In genomic region chr22:23192133-23192532, GRCh38 we compare ENCODE assay signal across 1 cellular context.
A peak's percentile ranks its signal among the peaks of the same experiment; 100 is the strongest.
TF ChIP-seq lines count a peak whose summit lies in the region.

No MANE protein-coding gene starts in this region.

TF ChIP-seq in H1, 55 proteins besides CTCF, POLR2A, EP300 and RAD21 (continued from another document):
- no peak for TF ChIP-seq ATF3 (IDR thresholded peaks at IDR 0.05; ENCODE audit: insufficient read depth, low read depth, low read length)
- TF ChIP-seq TEAD4 (IDR thresholded peaks at IDR 0.05; ENCODE audit: low read depth, low read length) = no peak
- TF ChIP-seq EGR1 (IDR thresholded peaks at IDR 0.05; ENCODE audit: borderline replicate concordance, low read depth, low read length) = no peak
- TF ChIP-seq CHD7 (IDR thresholded peaks at IDR 0.05; ENCODE audit: insufficient replicate concordance, low read length) = no peak
- no peak for TF ChIP-seq CHD2 (IDR thresholded peaks at IDR 0.05; ENCODE audit: low read length)
- peak; percentile 74; the same call in 1 of the 2 replicates for TF ChIP-seq TCF12 (IDR thresholded peaks at IDR 0.05; ENCODE audit: low read depth, low read length)
- TF ChIP-seq KDM5A (IDR thresholded peaks at IDR 0.05; ENCODE audit: low read length) = no peak
- no peak for TF ChIP-seq MAFK (IDR thresholded peaks at IDR 0.05; ENCODE audit: low read depth, low read length)
- TF ChIP-seq SP1 (IDR thresholded peaks at IDR 0.05; ENCODE audit: low read depth, low read length) = 0 out of 2 replicates have a peak, but pooled peaks have one; percentile 17
- peak; percentile 60 for TF ChIP-seq TAF1 (IDR thresholded peaks at IDR 0.05; ENCODE audit: low read depth, low read length)
- no peak for TF ChIP-seq JUND (IDR thresholded peaks at IDR 0.05; ENCODE audit: low read length)
- TF ChIP-seq USF2 (IDR thresholded peaks at IDR 0.05; ENCODE audit: low read length) = no peak
- TF ChIP-seq GTF2F1 (IDR thresholded peaks at IDR 0.05; ENCODE audit: borderline replicate concordance, low read depth, low read length) = no peak
